ENCODE assay signal across 23 cellular contexts in the genomic region with DNA sequence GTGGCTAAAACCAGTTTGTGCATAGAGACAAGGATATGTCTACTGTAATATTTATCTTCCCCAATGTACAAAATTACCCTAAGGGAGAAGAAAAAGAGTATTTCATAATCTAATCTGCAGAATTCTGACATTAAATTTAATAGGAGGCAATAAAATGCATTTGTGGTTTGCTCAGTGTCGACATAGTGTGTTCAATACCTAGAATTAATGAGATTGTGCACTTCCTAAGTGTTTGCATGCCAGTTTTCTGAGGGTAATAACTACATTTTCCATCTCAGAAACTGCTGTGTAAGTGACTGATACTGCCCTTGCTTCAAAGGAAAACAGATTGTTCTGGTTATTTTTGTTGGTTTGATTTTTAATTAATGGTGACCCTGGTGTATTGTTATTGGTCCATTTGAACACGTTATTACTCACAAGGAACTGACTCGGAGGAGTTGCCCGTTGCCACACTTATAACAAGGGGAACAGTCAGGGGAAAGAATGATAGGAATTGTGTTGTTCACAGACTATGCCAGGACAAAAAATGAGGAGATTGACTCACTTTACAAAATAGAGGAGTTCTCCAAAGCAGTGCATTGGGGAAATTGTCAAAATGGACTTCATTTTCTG.
DNase-seq lines count a peak whose midpoint lies in the region; ATAC-seq and TF ChIP-seq lines count a peak whose summit lies in the region.
"Had no signal": no experiment of that assay in that cellular context is flagged by ENCODE, and none has a peak within 500 bp of the region (broad histone marks: within the 10 kb centered on the region; RNA-seq: fewer than 3 reads in every experiment).

No MANE protein-coding gene starts in this region.

- H3K27me3 ChIP-seq in BJ (ENCODE audit: control insufficient read depth, insufficient read depth, low read length) (no peaks in the 10 kb centered on the region), HAP-1 (ENCODE audit: low read depth) (no peaks in the 10 kb centered on the region)
- H3K27me3 ChIP-seq: brain microvascular endothelial cell, colonic mucosa, neural progenitor cell, Peyer's patch had no signal

- no peaks in the 10 kb centered on the region for H3K4me1 ChIP-seq in HAP-1
- H3K4me1 ChIP-seq: colonic mucosa, gastroesophageal sphincter, neural progenitor cell, Peyer's patch had no signal

- DNase-seq in BJ (ENCODE audit: low read depth) (peak; percentile 43), M059J (ENCODE audit: low read depth) (peak; percentile 61), cardiac fibroblast (ENCODE audit: low read depth in 2 of 2) (peak; percentile 2 to 52), kidney glomerular epithelial cell (lab: John Stamatoyannopoulos, UW) (peak; percentile 10), NCI-H1436 (lab: John Stamatoyannopoulos, UW) (no peak), D341Med (ENCODE audit: low spot score) (no peak), HAP-1 (ENCODE audit: low spot score in 2 of 2) (no peak)
- DNase-seq: activated CD4-positive, alpha-beta T cell treated with anti-CD3 and anti-CD28 coated beads, Interleukin-2, amount 50 U/mL, for 1 hour; activated naive CD8-positive, alpha-beta T cell treated with anti-CD3 and anti-CD28 coated beads, Interleukin-2, amount 10 ng/mL, durations not matched to agents 7 days and 5 days; brain microvascular endothelial cell; CD4-positive, alpha-beta memory T cell; colonic mucosa; NCI-H446; Peyer's patch; stimulated activated CD4-positive, alpha-beta T cell treated with anti-CD3 and anti-CD28 coated beads, Interleukin-2, amount 100 ng/mL, for 24 hours; T-helper 2 cell had no signal

- CTCF ChIA-PET in BJ (lab: Yijun Ruan, JAX), result interaction anchor here (1.0 to 1.6 kb wide), 2 partner anchors 14 to 18 kb away, joined by 4 read pairs; no protein-coding TSS in a partner anchor

- POLR2A ChIA-PET in BJ (lab: Charles Lee), result no interaction called here

- ATAC-seq in GM21381 (IDR thresholded peaks at IDR 0.05; ENCODE audit: unreplicated experiment), result no peak
- ATAC-seq: gastroesophageal sphincter; HepG2; stimulated activated effector memory CD8-positive, alpha-beta T cell treated with anti-CD3 and anti-CD28 coated beads, Interleukin-12 subunit alpha, Interleukin-12 subunit beta, amount 100 ng/mL, for 72 hours had no signal

- no peaks in the 10 kb centered on the region for H3K9me3 ChIP-seq in HAP-1
- H3K9me3 ChIP-seq: colonic mucosa, gastroesophageal sphincter, Peyer's patch had no signal

- in situ Hi-C loops in HAP-1 (cut with MboI; ENCODE audit: low sequenced_read_pairs), result no loop called here

- no peak overlapping the region for H3K4me3 ChIP-seq in BJ (ENCODE audit: low read depth, low read length)
- H3K4me3 ChIP-seq in cardiac fibroblast (replicated peaks in 1 of 2; ENCODE audit: low read depth in 2 of 2, low read length in 2 of 2), result no peak overlapping the region
- no peak overlapping the region for H3K4me3 ChIP-seq in HAP-1
- H3K4me3 ChIP-seq: colonic mucosa, gastroesophageal sphincter, lung, neural progenitor cell, Peyer's patch, skin epidermis had no signal

- TF ChIP-seq CTCF in BJ (IDR thresholded peaks at IDR 0.05; ENCODE audit: insufficient read depth, low read depth, low read length) (no peak), cardiac fibroblast (IDR thresholded peaks at IDR 0.05; ENCODE audit: low read depth, low read length) (no peak)

- no peaks in the 10 kb centered on the region for H3K36me3 ChIP-seq in BJ (ENCODE audit: control insufficient read depth, insufficient read depth, low read length)
- H3K36me3 ChIP-seq in HAP-1 (replicated peaks), result no peaks in the 10 kb centered on the region
- H3K36me3 ChIP-seq: brain microvascular endothelial cell, colonic mucosa, gastroesophageal sphincter, neural progenitor cell, Peyer's patch had no signal

Comparison
In these comparisons a context has a peak if more than half of its experiments do, and no peak if none do; other contexts are left out.
1. DNase-seq: peak in BJ (single experiment), M059J (single experiment), cardiac fibroblast (2 of 2) and kidney glomerular epithelial cell (single experiment); none in NCI-H1436 (single experiment), D341Med (single experiment) and HAP-1 (0 of 2).